Comparison of ENCODE assay signal across 1 cellular context in genomic region chr12:75628511-75628910, GRCh38.
TF ChIP-seq lines count a peak whose summit lies in the region.

No MANE protein-coding gene starts in this region.

TF ChIP-seq in HepG2, 621 proteins besides CTCF, POLR2A, EP300 and RAD21 (continued from another document):
- TF ChIP-seq ZGPAT (CRISPR knock-in tag; IDR thresholded peaks at IDR 0.05) (no peak), CEBPZ (IDR thresholded peaks at IDR 0.05; ENCODE audit: low read length) (no peak), ZMYM2 (CRISPR knock-in tag; IDR thresholded peaks at IDR 0.05) (no peak), ZNF383 (CRISPR knock-in tag; IDR thresholded peaks at IDR 0.05; ENCODE audit: borderline replicate concordance) (no peak)
TF ChIP-seq in HepG2: peak in this region for 0.
